In the genomic region with DNA sequence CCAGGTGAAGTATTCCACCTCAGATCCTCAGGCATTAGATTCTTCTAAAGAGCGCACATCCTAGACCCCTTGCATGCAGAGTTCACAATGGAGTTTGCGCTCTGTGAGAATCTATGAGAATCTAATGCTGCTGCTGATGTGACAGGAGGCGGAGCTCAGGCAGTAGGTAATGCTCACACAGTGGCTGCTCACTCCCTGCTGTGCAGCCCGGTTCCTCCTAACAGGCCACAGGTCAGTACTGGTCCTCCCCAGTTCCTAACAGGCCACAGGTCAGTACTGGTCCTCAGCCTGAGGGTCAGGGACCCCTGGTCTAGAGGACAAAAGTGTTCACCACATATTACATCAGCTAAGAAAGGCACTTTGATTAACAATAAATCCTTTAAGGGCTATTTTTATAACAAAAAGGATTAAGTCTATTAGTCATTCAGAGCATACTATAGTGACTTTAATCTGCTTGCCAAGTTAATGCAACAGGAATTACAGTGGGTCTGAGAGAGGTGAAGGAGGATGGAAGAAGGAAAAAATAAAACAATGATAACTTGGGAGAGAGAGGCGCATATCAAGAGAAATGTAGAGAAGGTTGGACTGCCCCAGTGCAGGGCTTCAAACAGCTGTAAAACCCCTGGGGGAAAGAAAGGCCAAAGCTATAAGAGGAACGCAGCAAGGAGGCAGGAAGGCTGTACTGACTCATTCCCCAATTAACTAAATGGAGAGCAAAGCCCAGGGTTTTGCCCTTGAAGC, we compare ENCODE assay signal across 9 cellular contexts. TPM values are rescaled to one million over a fixed set of nuclear protein-coding genes. Genes with fewer than 3 reads are reported as not detected.
DNase-seq lines count a peak whose midpoint lies in the region; ATAC-seq and TF ChIP-seq lines count a peak whose summit lies in the region.
"Had no signal": no experiment of that assay in that cellular context is flagged by ENCODE, and none has a peak within 500 bp of the region (broad histone marks: within the 10 kb centered on the region; RNA-seq: fewer than 3 reads in every experiment).

No MANE protein-coding gene starts in this region.

- CTCF ChIA-PET in activated naive CD4-positive, alpha-beta T cell treated with anti-CD3 and anti-CD28 coated beads, Interleukin-2, amount 10 ng/mL, durations not matched to agents 7 days and 5 days (lab: Charles Lee), result no interaction called here

- no peak overlapping the region for H3K27ac Mint-ChIP-seq in activated naive CD4-positive, alpha-beta T cell treated with anti-CD3 and anti-CD28 coated beads, Interleukin-2, amount 10 ng/mL, durations not matched to agents 7 days and 5 days

- no peaks in the 10 kb centered on the region for H3K27me3 ChIP-seq in vagina
- H3K27me3 ChIP-seq: SJSA1 had no signal

- H3K4me3 Mint-ChIP-seq in activated naive CD4-positive, alpha-beta T cell treated with anti-CD3 and anti-CD28 coated beads, Interleukin-2, amount 10 ng/mL, durations not matched to agents 7 days and 5 days, result no peak overlapping the region

- TF ChIP-seq POLR2A in vagina (IDR thresholded peaks at IDR 0.05), result no peak

- no peak overlapping the region for H3K27ac ChIP-seq in vagina
- H3K27ac ChIP-seq: SJSA1 had no signal

- H3K36me3 ChIP-seq in vagina, result peaks cover 0 to 14% of the 10 kb centered on the region in 2 donors

- H3K9me3 ChIP-seq in vagina, result no peaks in the 10 kb centered on the region
- H3K9me3 ChIP-seq: SJSA1 had no signal

- no peak overlapping the region for H3K4me3 ChIP-seq in fibroblast of mammary gland (ENCODE audit: control insufficient read depth, low read depth, low read length)
- H3K4me3 ChIP-seq in retinal pigment epithelial cell (ENCODE audit: low read length), result peak overlapping the region; percentile 9
- no peak overlapping the region for H3K4me3 ChIP-seq in vagina
- H3K4me3 ChIP-seq: SJSA1 had no signal

- H3K9me3 Mint-ChIP-seq in activated naive CD4-positive, alpha-beta T cell treated with anti-CD3 and anti-CD28 coated beads, Interleukin-2, amount 10 ng/mL, durations not matched to agents 7 days and 5 days, result no peaks in the 10 kb centered on the region

- H3K4me1 ChIP-seq in vagina, result no peaks in the 10 kb centered on the region

- H3K36me3 Mint-ChIP-seq in activated naive CD4-positive, alpha-beta T cell treated with anti-CD3 and anti-CD28 coated beads, Interleukin-2, amount 10 ng/mL, durations not matched to agents 7 days and 5 days, result peaks cover 44% of the 10 kb centered on the region

- DNase-seq in H4 (ENCODE audit: low spot score) (peak; percentile 15), fibroblast of mammary gland (ENCODE audit: low read depth) (peak; percentile 74), retinal pigment epithelial cell (ENCODE audit: low read depth) (peak; percentile 81), vagina (ENCODE audit: extremely low spot score in 2 of 2) (no peak)
- no peak for DNase-seq in activated naive CD4-positive, alpha-beta T cell treated with anti-CD3 and anti-CD28 coated beads, Interleukin-2, amount 10 ng/mL, durations not matched to agents 7 days and 5 days
- DNase-seq: left ventricle myocardium superior had no signal

- ATAC-seq in SK-N-SH treated with all-trans-retinoic acid at 6 μM for 48 hours (peak; percentile 83), HG03196 (IDR thresholded peaks at IDR 0.05; ENCODE audit: unreplicated experiment) (no peak)
- ATAC-seq: left ventricle myocardium superior had no signal

- intact Hi-C loops in vagina (cut with DNase I), result no loop called here

- TF ChIP-seq CTCF in fibroblast of mammary gland (conservative IDR thresholded peaks at IDR 0.05; ENCODE audit: control insufficient read depth, insufficient read depth, low read depth, low read length), result no peak
- no peak for TF ChIP-seq CTCF in retinal pigment epithelial cell (conservative IDR thresholded peaks at IDR 0.05; ENCODE audit: low read depth, low read length)
- no peak for TF ChIP-seq CTCF in vagina (IDR thresholded peaks at IDR 0.05)

- H3K4me1 Mint-ChIP-seq in activated naive CD4-positive, alpha-beta T cell treated with anti-CD3 and anti-CD28 coated beads, Interleukin-2, amount 10 ng/mL, durations not matched to agents 7 days and 5 days, result peaks cover 1% of the 10 kb centered on the region

- H3K27me3 Mint-ChIP-seq in activated naive CD4-positive, alpha-beta T cell treated with anti-CD3 and anti-CD28 coated beads, Interleukin-2, amount 10 ng/mL, durations not matched to agents 7 days and 5 days, result no peaks in the 10 kb centered on the region

TF ChIP-seq in SK-N-SH treated with all-trans-retinoic acid at 6 μM for 48 hours, 23 proteins besides CTCF, POLR2A, EP300 and RAD21:
- TF ChIP-seq ARNTL (CRISPR knock-in tag; IDR thresholded peaks at IDR 0.05; ENCODE audit: borderline replicate concordance, low read depth) (no peak), ZFP3 (CRISPR knock-in tag; IDR thresholded peaks at IDR 0.05) (no peak), ZNF565 (CRISPR knock-in tag; conservative IDR thresholded peaks at IDR 0.05; ENCODE audit: low read depth) (no peak)

RNA-seq across cellular contexts. Expression of a gene that starts 49.2 kb away (rescaled TPM):
- 9.4 and 17.3 TPM in 2 replicates for total RNA-seq in H4 (2014; rRNA removed; shearing (Covaris generic))
- total RNA-seq in vagina, result 18.7 TPM

Comparison
In these comparisons a context has a peak if more than half of its experiments do, and no peak if none do; other contexts are left out.
1. DNase-seq: peak in H4 (single experiment), fibroblast of mammary gland (single experiment) and retinal pigment epithelial cell (single experiment); none in vagina (0 of 2) and activated naive CD4-positive, alpha-beta T cell treated with anti-CD3 and anti-CD28 coated beads, Interleukin-2, amount 10 ng/mL, durations not matched to agents 7 days and 5 days (single experiment).